In the genomic region with DNA sequence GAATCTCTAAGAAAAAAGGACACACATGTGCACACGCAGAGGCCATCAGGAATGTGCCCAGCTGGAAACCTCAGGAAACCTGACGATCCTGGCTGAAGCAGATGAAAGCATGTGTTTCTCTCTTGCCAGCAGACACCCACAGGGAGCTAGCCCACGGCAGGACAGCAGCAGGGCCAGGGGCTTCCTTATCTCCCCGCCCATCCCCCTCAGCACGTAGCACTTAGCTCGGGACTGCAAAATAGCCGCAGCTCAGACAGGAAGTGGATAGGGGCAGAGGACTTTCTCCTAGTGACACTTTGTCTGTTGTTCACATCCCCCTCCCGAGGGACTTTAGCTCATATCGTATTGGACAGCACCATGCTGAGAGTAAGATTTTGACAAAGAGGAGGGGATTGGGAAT, we compare ENCODE assay signal across 9 cellular contexts.
DNase-seq lines count a peak whose midpoint lies in the region; ATAC-seq, FAIRE-seq and TF ChIP-seq lines count a peak whose summit lies in the region.
"Had no signal": no experiment of that assay in that cellular context is flagged by ENCODE, and none has a peak within 500 bp of the region (broad histone marks: within the 10 kb centered on the region; RNA-seq: fewer than 3 reads in every experiment).

No MANE protein-coding gene starts in this region.

- H3K9ac ChIP-seq in colonic mucosa (ENCODE audit: low read depth in 2 of 2, low read length in 2 of 2) = no peak overlapping the region

- H3K27me3 ChIP-seq in colonic mucosa = no peaks in the 10 kb centered on the region
- H3K27me3 ChIP-seq in neutrophil = no peaks in the 10 kb centered on the region

- intact Hi-C loops in colonic mucosa (cut with DNase I) = loop anchor here (10.0 kb wide), 1 partner anchor 48 kb away; no protein-coding TSS in a partner anchor

- peak; percentile 51 to 74 for DNase-seq in Kasumi-1 (lab: John Stamatoyannopoulos, UW)
- no peak for DNase-seq in colonic mucosa
- no peak for DNase-seq in hypothalamus (lab: John Stamatoyannopoulos, UW)
- no peak for DNase-seq in GM19239 (ENCODE audit: insufficient read length, low spot score)
- no peak for DNase-seq in NCI-H82 treated with DMSO at 0.1 percent for 48 hours (lab: John Stamatoyannopoulos, UW; ENCODE audit: unreplicated experiment)
- no peak for DNase-seq in HK-2 (ENCODE audit: unreplicated experiment)
- DNase-seq: NCI-H446 treated with DMSO at 0.1 percent for 48 hours had no signal

- H3K36me3 ChIP-seq in colonic mucosa (peaks cover 3% of the 10 kb centered on the region), neutrophil (peaks cover 99% of the 10 kb centered on the region)

- peak overlapping the region; percentile 56 for H3K27ac ChIP-seq in colonic mucosa
- peak overlapping the region; percentile 98 for H3K27ac ChIP-seq in neutrophil

- no peaks in the 10 kb centered on the region for H3K9me3 ChIP-seq in colonic mucosa
- peaks cover 9% of the 10 kb centered on the region for H3K9me3 ChIP-seq in neutrophil

- H3K4me1 ChIP-seq in colonic mucosa (no peaks in the 10 kb centered on the region), neutrophil (ENCODE audit: control insufficient read depth in 1 of 2, insufficient read depth in 1 of 2, low read depth in 1 of 2, low read length in 1 of 2) (peaks cover 94 to 100% of the 10 kb centered on the region in 2 experiments)

- no peak for TF ChIP-seq CTCF in colonic mucosa (IDR thresholded peaks at IDR 0.05)
- TF ChIP-seq CTCF in neutrophil (IDR thresholded peaks at IDR 0.05) = no peak

- FAIRE-seq in GM19239 (lab: Jason Lieb, UNC) = no peak

- H3K4me3 ChIP-seq in colonic mucosa (no peak overlapping the region), neutrophil (ENCODE audit: low read depth in 1 of 2, low read length in 1 of 2) (peak overlapping the region; percentile 50 to 65)

- ATAC-seq in GM21515 (IDR thresholded peaks at IDR 0.05; ENCODE audit: unreplicated experiment) = peak; percentile 1

Comparison
In these comparisons a context has a peak if more than half of its experiments do, and no peak if none do; other contexts are left out.
1. DNase-seq: peak in Kasumi-1 (2 of 2); none in colonic mucosa (single experiment), hypothalamus (0 of 51), GM19239 (single experiment), NCI-H82 treated with DMSO at 0.1 percent for 48 hours (single experiment) and HK-2 (single experiment).